In genomic region chr2:29261003-29261402, GRCh38 we compare ENCODE assay signal across 18 cellular contexts.
A peak's percentile ranks its signal among the peaks of the same experiment; 100 is the strongest.
DNase-seq lines count a peak whose midpoint lies in the region; ATAC-seq and TF ChIP-seq lines count a peak whose summit lies in the region.
"Had no signal": no experiment of that assay in that cellular context is flagged by ENCODE, and none has a peak within 500 bp of the region (broad histone marks: within the 10 kb centered on the region; RNA-seq: fewer than 3 reads in every experiment).

No MANE protein-coding gene starts in this region.

- no peak overlapping the region for H3K27ac Mint-ChIP-seq in activated T-cell treated with anti-CD3 and anti-CD28 coated beads, Interleukin-2, amount 50 U/mL, for 72 hours
- peak overlapping the region; percentile 74 for H3K27ac Mint-ChIP-seq in progenitor cell of endocrine pancreas
- H3K27ac Mint-ChIP-seq in stimulated activated naive B cell treated with anti-CD40 and anti-IgM and Interleukin-4, amounts not matched to agents 10 μg/mL and 1 μg/mL and 100 μg/mL, for 72 hours, result no peak overlapping the region
- H3K27ac Mint-ChIP-seq: B cell; CD4-positive, alpha-beta memory T cell had no signal

- peaks cover 0 to 2% of the 10 kb centered on the region in 2 donors for H3K9me3 Mint-ChIP-seq in activated T-cell treated with anti-CD3 and anti-CD28 coated beads, Interleukin-2, amount 50 U/mL, for 72 hours
- H3K9me3 Mint-ChIP-seq in activated T-cell treated with anti-CD3 and anti-CD28 coated beads, Interleukin-2, amount 50 U/mL, for 4 hours, result no peaks in the 10 kb centered on the region
- H3K9me3 Mint-ChIP-seq in progenitor cell of endocrine pancreas (ENCODE audit: low read depth), result peaks cover 4% of the 10 kb centered on the region
- peaks cover 0 to 4% of the 10 kb centered on the region in 2 donors for H3K9me3 Mint-ChIP-seq in stimulated activated naive B cell treated with anti-CD40 and anti-IgM and Interleukin-4, amounts not matched to agents 10 μg/mL and 1 μg/mL and 100 μg/mL, for 72 hours

- no peak for TF ChIP-seq CTCF in progenitor cell of endocrine pancreas (IDR thresholded peaks at IDR 0.05; ENCODE audit: unreplicated experiment)

- no peaks in the 10 kb centered on the region for H3K4me1 Mint-ChIP-seq in activated T-cell treated with anti-CD3 and anti-CD28 coated beads, Interleukin-2, amount 50 U/mL, for 72 hours (ENCODE audit: low read depth)
- H3K4me1 Mint-ChIP-seq in activated T-cell treated with anti-CD3 and anti-CD28 coated beads, Interleukin-2, amount 50 U/mL, for 4 hours (ENCODE audit: low read depth), result no peaks in the 10 kb centered on the region
- H3K4me1 Mint-ChIP-seq in progenitor cell of endocrine pancreas (ENCODE audit: low read depth), result no peaks in the 10 kb centered on the region
- peaks cover 0 to 2% of the 10 kb centered on the region in 2 donors for H3K4me1 Mint-ChIP-seq in stimulated activated naive B cell treated with anti-CD40 and anti-IgM and Interleukin-4, amounts not matched to agents 10 μg/mL and 1 μg/mL and 100 μg/mL, for 72 hours
- H3K4me1 Mint-ChIP-seq: B cell; CD4-positive, alpha-beta memory T cell had no signal

- ATAC-seq in activated T-cell treated with anti-CD3 and anti-CD28 coated beads, Interleukin-2, amount 50 U/mL, for 72 hours (replicated peaks in 1 of 2), result peak; percentile 50 to 78
- ATAC-seq in activated T-cell treated with anti-CD3 and anti-CD28 coated beads, Interleukin-2, amount 50 U/mL, for 4 hours, result no peak
- ATAC-seq in GM21576 (IDR thresholded peaks at IDR 0.05; ENCODE audit: unreplicated experiment) (peak; percentile 60), HG03280 (IDR thresholded peaks at IDR 0.05; ENCODE audit: unreplicated experiment) (peak; percentile 54), GM19324 (IDR thresholded peaks at IDR 0.05; ENCODE audit: low FRiP score, unreplicated experiment) (no peak)
- no peak for ATAC-seq in stimulated activated naive B cell treated with anti-CD40 and anti-IgM and Interleukin-4, amounts not matched to agents 10 μg/mL and 1 μg/mL and 100 μg/mL, for 72 hours (replicated peaks)

- no peak for DNase-seq in activated T-cell treated with anti-CD3 and anti-CD28 coated beads, Interleukin-2, amount 50 U/mL, for 72 hours
- no peak for DNase-seq in activated T-cell treated with anti-CD3 and anti-CD28 coated beads, Interleukin-2, amount 50 U/mL, for 4 hours
- DNase-seq in progenitor cell of endocrine pancreas (ENCODE audit: low spot score, unreplicated experiment), result no peak
- DNase-seq in stimulated activated naive B cell treated with anti-CD40 and anti-IgM and Interleukin-4, amounts not matched to agents 10 μg/mL and 1 μg/mL and 100 μg/mL, for 72 hours, result no peak
- no peak for DNase-seq in stimulated activated naive CD4-positive, alpha-beta T cell (lab: John Stamatoyannopoulos, UW)
- DNase-seq: Calu3; CD4-positive, alpha-beta memory T cell; DMS53; MG63; NCI-H1092; NCI-H146; NCI-H524; Peyer's patch; Right ventricle myocardium superior had no signal

- peaks cover 32% of the 10 kb centered on the region for H3K27me3 Mint-ChIP-seq in activated T-cell treated with anti-CD3 and anti-CD28 coated beads, Interleukin-2, amount 50 U/mL, for 72 hours (ENCODE audit: low read depth)
- peaks cover 23% of the 10 kb centered on the region for H3K27me3 Mint-ChIP-seq in activated T-cell treated with anti-CD3 and anti-CD28 coated beads, Interleukin-2, amount 50 U/mL, for 4 hours (ENCODE audit: low read depth)
- H3K27me3 Mint-ChIP-seq in progenitor cell of endocrine pancreas, result peaks cover 3% of the 10 kb centered on the region
- peaks cover 18 to 44% of the 10 kb centered on the region in 2 donors for H3K27me3 Mint-ChIP-seq in stimulated activated naive B cell treated with anti-CD40 and anti-IgM and Interleukin-4, amounts not matched to agents 10 μg/mL and 1 μg/mL and 100 μg/mL, for 72 hours

- H3K36me3 Mint-ChIP-seq in activated T-cell treated with anti-CD3 and anti-CD28 coated beads, Interleukin-2, amount 50 U/mL, for 72 hours (ENCODE audit: insufficient read depth in 2 of 2), result no peaks in the 10 kb centered on the region
- H3K36me3 Mint-ChIP-seq in activated T-cell treated with anti-CD3 and anti-CD28 coated beads, Interleukin-2, amount 50 U/mL, for 4 hours (ENCODE audit: insufficient read depth), result no peaks in the 10 kb centered on the region
- H3K36me3 Mint-ChIP-seq in progenitor cell of endocrine pancreas (ENCODE audit: insufficient read depth), result no peaks in the 10 kb centered on the region
- no peaks in the 10 kb centered on the region for H3K36me3 Mint-ChIP-seq in stimulated activated naive B cell treated with anti-CD40 and anti-IgM and Interleukin-4, amounts not matched to agents 10 μg/mL and 1 μg/mL and 100 μg/mL, for 72 hours
- H3K36me3 Mint-ChIP-seq: CD4-positive, alpha-beta memory T cell had no signal

- H3K4me3 Mint-ChIP-seq in activated T-cell treated with anti-CD3 and anti-CD28 coated beads, Interleukin-2, amount 50 U/mL, for 72 hours, result peak overlapping the region in 1 of 2 donors; percentile 31
- H3K4me3 Mint-ChIP-seq in activated T-cell treated with anti-CD3 and anti-CD28 coated beads, Interleukin-2, amount 50 U/mL, for 4 hours, result no peak overlapping the region
- H3K4me3 Mint-ChIP-seq in progenitor cell of endocrine pancreas (ENCODE audit: low read depth), result no peak overlapping the region
- H3K4me3 Mint-ChIP-seq in stimulated activated naive B cell treated with anti-CD40 and anti-IgM and Interleukin-4, amounts not matched to agents 10 μg/mL and 1 μg/mL and 100 μg/mL, for 72 hours, result no peak overlapping the region
- H3K4me3 Mint-ChIP-seq: B cell; CD4-positive, alpha-beta memory T cell had no signal

Comparison
In these comparisons a context has a peak if more than half of its experiments do, and no peak if none do; other contexts are left out.
1. ATAC-seq: peak in activated T-cell treated with anti-CD3 and anti-CD28 coated beads, Interleukin-2, amount 50 U/mL, for 72 hours (2 of 2), GM21576 (single experiment) and HG03280 (single experiment); none in activated T-cell treated with anti-CD3 and anti-CD28 coated beads, Interleukin-2, amount 50 U/mL, for 4 hours (0 of 2), GM19324 (single experiment) and stimulated activated naive B cell treated with anti-CD40 and anti-IgM and Interleukin-4, amounts not matched to agents 10 μg/mL and 1 μg/mL and 100 μg/mL, for 72 hours (0 of 2).